In genomic region chr2:203715744-203716143, GRCh38 we compare ENCODE assay signal across 1 cellular context.
TF ChIP-seq lines count a peak whose summit lies in the region.

No MANE protein-coding gene starts in this region.

TF ChIP-seq in K562, 482 proteins besides CTCF, POLR2A, EP300 and RAD21 (continued from another document):
- TF ChIP-seq GTF3C2 (IDR thresholded peaks at IDR 0.05; ENCODE audit: borderline replicate concordance, extremely low read depth, insufficient read length): no peak
- no peak for TF ChIP-seq SPI1 (IDR thresholded peaks at IDR 0.05; ENCODE audit: borderline replicate concordance, low read depth, low read length)
- TF ChIP-seq ZSCAN32 (CRISPR knock-in tag; IDR thresholded peaks at IDR 0.05): 0 out of 2 replicates have a peak, but pooled peaks have one; percentile 29
- no peak for TF ChIP-seq KAT8 (IDR thresholded peaks at IDR 0.05; ENCODE audit: low read depth)
- TF ChIP-seq MED1 (CRISPR knock-in tag; IDR thresholded peaks at IDR 0.05; ENCODE audit: borderline replicate concordance): no peak
- TF ChIP-seq ZBTB9 (CRISPR knock-in tag; IDR thresholded peaks at IDR 0.05): no peak
- no peak for TF ChIP-seq BRD4 (IDR thresholded peaks at IDR 0.05)
- TF ChIP-seq NFXL1 (CRISPR knock-in tag; IDR thresholded peaks at IDR 0.05): no peak
- no peak for TF ChIP-seq NONO (IDR thresholded peaks at IDR 0.05; ENCODE audit: low read depth in 2 of 2, low read length in 1 of 2)
TF ChIP-seq in K562: peak in this region for 2.
